ENCODE assay signal across 26 cellular contexts in genomic region chr9:75939712-75940111, GRCh38.
"Had no signal": no experiment of that assay in that cellular context is flagged by ENCODE, and none has a peak within 500 bp of the region (broad histone marks: within the 10 kb centered on the region; RNA-seq: fewer than 3 reads in every experiment).

No MANE protein-coding gene starts in this region.

- H3K36me3 ChIP-seq: left lung, lower lobe of right lung, pancreas, prostate gland, suprapubic skin had no signal

- H3K27me3 ChIP-seq: left lung, pancreas, suprapubic skin, tibial artery, upper lobe of right lung had no signal

- DNase-seq: kidney; left colon; left lung; lower lobe of right lung; mammary epithelial cell; mesenchymal stem cell; naive thymus-derived CD8-positive, alpha-beta T cell; nucleus accumbens; pancreas; posterior cingulate gyrus; retina; right cardiac atrium; stimulated activated CD4-positive, alpha-beta T cell treated with anti-CD3 and anti-CD28 coated beads, Interleukin-12 subunit alpha, Interleukin-12 subunit beta, amount 100 ng/mL, for 4 hours; stimulated activated CD4-positive, alpha-beta T cell treated with anti-CD3 and anti-CD28 coated beads, Interleukin-15, amount 100 ng/mL, for 24 hours; stimulated activated CD4-positive, alpha-beta T cell treated with anti-CD3 and anti-CD28 coated beads, Interleukin-2, amount 100 ng/mL, for 24 hours; stimulated activated CD4-positive, alpha-beta T cell treated with anti-CD3 and anti-CD28 coated beads, Interleukin-4, amount 100 ng/mL, for 1 hour; stimulated activated naive CD4-positive, alpha-beta T cell; tibial artery; trophoblast cell; upper lobe of right lung had no signal

- ATAC-seq: left lung; lower lobe of right lung; naive thymus-derived CD8-positive, alpha-beta T cell; pancreas; right cardiac atrium; sciatic nerve; upper lobe of right lung had no signal

- FAIRE-seq: kidney, pancreas, urothelium cell line had no signal

- H3K27ac ChIP-seq: left lung, lower lobe of right lung, pancreas, prostate gland, suprapubic skin, thoracic aorta, tibial artery, upper lobe of right lung had no signal

- H3K9me3 ChIP-seq: left lung, lower lobe of right lung, pancreas, prostate gland, suprapubic skin, thoracic aorta, tibial artery, upper lobe of right lung had no signal

- H3K4me3 ChIP-seq: left lung, lower lobe of right lung, pancreas, prostate gland, skin epidermis, suprapubic skin, thoracic aorta, tibial artery, upper lobe of right lung had no signal

- H3K4me1 ChIP-seq: pancreas, prostate gland, suprapubic skin, tibial artery had no signal
